20 cellular contexts compared by ENCODE assay signal in genomic region chr11:6596237-6596877, GRCh38. TPM values are rescaled to one million over a fixed set of nuclear protein-coding genes. Genes with fewer than 3 reads are reported as not detected.
DNase-seq lines count a peak whose midpoint lies in the region; ATAC-seq, FAIRE-seq and TF ChIP-seq lines count a peak whose summit lies in the region.
"Had no signal": no experiment of that assay in that cellular context is flagged by ENCODE, and none has a peak within 500 bp of the region (broad histone marks: within the 10 kb centered on the region; RNA-seq: fewer than 3 reads in every experiment).

No MANE protein-coding gene starts in this region.

- no peaks in the 10 kb centered on the region for H3K27me3 ChIP-seq in cardiac muscle cell
- no peaks in the 10 kb centered on the region for H3K27me3 ChIP-seq in neural progenitor cell

- H3K4me3 ChIP-seq in cardiac muscle cell (no peak overlapping the region), neural progenitor cell (no peak overlapping the region)

- peak overlapping the region; percentile 10 for H3K27ac Mint-ChIP-seq in activated naive CD8-positive, alpha-beta T cell treated with anti-CD3 and anti-CD28 coated beads, Interleukin-2, amount 10 ng/mL, durations not matched to agents 7 days and 5 days
- H3K27ac Mint-ChIP-seq in activated naive CD8-positive, alpha-beta T cell treated with anti-CD3 and anti-CD28 coated beads for 36 hours: no peak overlapping the region
- H3K27ac Mint-ChIP-seq in neural progenitor cell (no peak overlapping the region), type B pancreatic cell (peak overlapping the region; percentile 23)

- no peaks in the 10 kb centered on the region for H3K9me3 Mint-ChIP-seq in activated naive CD8-positive, alpha-beta T cell treated with anti-CD3 and anti-CD28 coated beads, Interleukin-2, amount 10 ng/mL, durations not matched to agents 7 days and 5 days
- no peaks in the 10 kb centered on the region for H3K9me3 Mint-ChIP-seq in activated naive CD8-positive, alpha-beta T cell treated with anti-CD3 and anti-CD28 coated beads for 36 hours
- H3K9me3 Mint-ChIP-seq in neural progenitor cell (no peaks in the 10 kb centered on the region), type B pancreatic cell (no peaks in the 10 kb centered on the region)

- FAIRE-seq in H54 (lab: Jason Lieb, UNC): no peak
- FAIRE-seq: endometrium, GM19239, islet of Langerhans had no signal

- peak overlapping the region; percentile 54 for H3K4me2 ChIP-seq in neural progenitor cell

- H3K27me3 Mint-ChIP-seq in activated naive CD8-positive, alpha-beta T cell treated with anti-CD3 and anti-CD28 coated beads, Interleukin-2, amount 10 ng/mL, durations not matched to agents 7 days and 5 days: no peaks in the 10 kb centered on the region
- no peaks in the 10 kb centered on the region for H3K27me3 Mint-ChIP-seq in activated naive CD8-positive, alpha-beta T cell treated with anti-CD3 and anti-CD28 coated beads for 36 hours
- no peaks in the 10 kb centered on the region for H3K27me3 Mint-ChIP-seq in neural progenitor cell (ENCODE audit: insufficient read depth, low read depth)
- H3K27me3 Mint-ChIP-seq in type B pancreatic cell: no peaks in the 10 kb centered on the region

- POLR2A ChIA-PET in activated naive CD8-positive, alpha-beta T cell treated with anti-CD3 and anti-CD28 coated beads, Interleukin-2, amount 10 ng/mL, durations not matched to agents 7 days and 5 days (lab: Charles Lee): no interaction called here

- peaks cover 22% of the 10 kb centered on the region for H3K4me1 Mint-ChIP-seq in activated naive CD8-positive, alpha-beta T cell treated with anti-CD3 and anti-CD28 coated beads, Interleukin-2, amount 10 ng/mL, durations not matched to agents 7 days and 5 days
- H3K4me1 Mint-ChIP-seq in activated naive CD8-positive, alpha-beta T cell treated with anti-CD3 and anti-CD28 coated beads for 36 hours: peaks cover 32% of the 10 kb centered on the region
- H3K4me1 Mint-ChIP-seq in neural progenitor cell (peaks cover 10% of the 10 kb centered on the region), type B pancreatic cell (ENCODE audit: unreplicated experiment) (peaks cover 7% of the 10 kb centered on the region)

- peaks cover 19% of the 10 kb centered on the region for H3K4me1 ChIP-seq in cardiac muscle cell (ENCODE audit: low read depth)
- H3K4me1 ChIP-seq in neural progenitor cell: peaks cover 9% of the 10 kb centered on the region

- DNase-seq in activated naive CD8-positive, alpha-beta T cell treated with anti-CD3 and anti-CD28 coated beads, Interleukin-2, amount 10 ng/mL, durations not matched to agents 7 days and 5 days: no peak
- DNase-seq in activated naive CD8-positive, alpha-beta T cell treated with anti-CD3 and anti-CD28 coated beads for 36 hours: no peak
- no peak for DNase-seq in cardiac muscle cell (ENCODE audit: low read depth in 1 of 2, low spot score in 1 of 2)
- DNase-seq in neural progenitor cell (ENCODE audit: low spot score): no peak
- DNase-seq in type B pancreatic cell (ENCODE audit: extremely low spot score, unreplicated experiment): no peak
- no peak for DNase-seq in H4 (ENCODE audit: low spot score)
- DNase-seq in H54 (ENCODE audit: insufficient read length, low spot score): no peak
- DNase-seq: ACHN; COR-L47; foreskin melanocyte; NCI-H187 treated with DMSO at 0.1 percent for 48 hours; NCI-H748 treated with DMSO at 0.1 percent for 48 hours; stimulated activated CD4-positive, alpha-beta T cell treated with anti-CD3 and anti-CD28 coated beads, Interleukin-2, amount 100 ng/mL, for 24 hours; stimulated activated CD8-positive, alpha-beta memory T cell treated with anti-CD3 and anti-CD28 coated beads, Interleukin-4, amount 100 ng/mL, for 48 hours; T-helper 2 cell had no signal

- H3K79me2 ChIP-seq in neural progenitor cell (ENCODE audit: low read depth): no peaks in the 10 kb centered on the region

- TF ChIP-seq POLR2A in H54 (IDR thresholded peaks at IDR 0.05; ENCODE audit: low read depth, low read length): no peak

- H3K36me3 Mint-ChIP-seq in activated naive CD8-positive, alpha-beta T cell treated with anti-CD3 and anti-CD28 coated beads, Interleukin-2, amount 10 ng/mL, durations not matched to agents 7 days and 5 days: peaks cover 42% of the 10 kb centered on the region
- H3K36me3 Mint-ChIP-seq in activated naive CD8-positive, alpha-beta T cell treated with anti-CD3 and anti-CD28 coated beads for 36 hours: peaks cover 50% of the 10 kb centered on the region
- H3K36me3 Mint-ChIP-seq in neural progenitor cell: peaks cover 18% of the 10 kb centered on the region
- peaks cover 33% of the 10 kb centered on the region for H3K36me3 Mint-ChIP-seq in type B pancreatic cell

- peaks cover 10% of the 10 kb centered on the region for H3F3A ChIP-seq in neural progenitor cell (ENCODE audit: low read depth)

- H3K9ac ChIP-seq in neural progenitor cell: no peak overlapping the region

- TF ChIP-seq CTCF in cardiac muscle cell (IDR thresholded peaks at IDR 0.05; ENCODE audit: low read depth, low read length) (no peak), neural progenitor cell (IDR thresholded peaks at IDR 0.05) (no peak), type B pancreatic cell (conservative IDR thresholded peaks at IDR 0.05) (no peak)

- no peak overlapping the region for H3K4me3 Mint-ChIP-seq in activated naive CD8-positive, alpha-beta T cell treated with anti-CD3 and anti-CD28 coated beads, Interleukin-2, amount 10 ng/mL, durations not matched to agents 7 days and 5 days
- H3K4me3 Mint-ChIP-seq in activated naive CD8-positive, alpha-beta T cell treated with anti-CD3 and anti-CD28 coated beads for 36 hours: no peak overlapping the region
- H3K4me3 Mint-ChIP-seq in neural progenitor cell (no peak overlapping the region), type B pancreatic cell (no peak overlapping the region)

- H3K27ac ChIP-seq in cardiac muscle cell (peak overlapping the region; percentile 56), neural progenitor cell (peak overlapping the region; percentile 46)
- H3K27ac ChIP-seq: RWPE1 had no signal

- H3K36me3 ChIP-seq in cardiac muscle cell (peaks cover 24% of the 10 kb centered on the region), neural progenitor cell (no peaks in the 10 kb centered on the region)

- no peaks in the 10 kb centered on the region for H4K20me1 ChIP-seq in neural progenitor cell (ENCODE audit: low read depth)

- ATAC-seq in activated naive CD8-positive, alpha-beta T cell treated with anti-CD3 and anti-CD28 coated beads, Interleukin-2, amount 10 ng/mL, durations not matched to agents 7 days and 5 days (ENCODE audit: low read depth): no peak
- no peak for ATAC-seq in HG02571 (IDR thresholded peaks at IDR 0.05; ENCODE audit: unreplicated experiment)

- H2AFZ ChIP-seq in neural progenitor cell (replicated peaks): no peak overlapping the region

- H3K9me3 ChIP-seq in cardiac muscle cell (ENCODE audit: low read depth) (no peaks in the 10 kb centered on the region), neural progenitor cell (ENCODE audit: low read depth) (no peaks in the 10 kb centered on the region)

RNA-seq across cellular contexts. Expression of gene RRP8, which starts 7.1 kb away (rescaled TPM):
- 10 to 100 TPM; 31.7 to 34.4 TPM for total RNA-seq in activated naive CD8-positive, alpha-beta T cell treated with anti-CD3 and anti-CD28 coated beads, Interleukin-2, amount 10 ng/mL, durations not matched to agents 7 days and 5 days
- 10 to 100 TPM; 37.8 to 45.3 TPM for total RNA-seq in activated naive CD8-positive, alpha-beta T cell treated with anti-CD3 and anti-CD28 coated beads for 36 hours
- 20.7 and 27.3 TPM in 2 replicates for total RNA-seq in cardiac muscle cell
- 32.6 and 46.0 TPM in 2 replicates for polyA plus RNA-seq in cardiac muscle cell
- 12.3 and 16.0 TPM in 2 replicates for total RNA-seq in neural progenitor cell (ENCODE audit: low replicate concordance)
- total RNA-seq in type B pancreatic cell (ENCODE audit: low replicate concordance): 19.7 and 23.5 TPM in 2 replicates
- 20.7 and 21.6 TPM in 2 replicates for total RNA-seq in H4 (2014; rRNA removed; shearing (Covaris generic))

RNA-seq across cellular contexts. Expression of gene ILK, which starts 7.2 kb away (rescaled TPM):
- 100 to 1,000 TPM; 195 to 207 TPM for total RNA-seq in activated naive CD8-positive, alpha-beta T cell treated with anti-CD3 and anti-CD28 coated beads, Interleukin-2, amount 10 ng/mL, durations not matched to agents 7 days and 5 days
- total RNA-seq in activated naive CD8-positive, alpha-beta T cell treated with anti-CD3 and anti-CD28 coated beads for 36 hours: 10 to 100 TPM; 66.1 to 68.0 TPM
- total RNA-seq in cardiac muscle cell: 221 and 259 TPM in 2 replicates
- polyA plus RNA-seq in cardiac muscle cell: 270 and 316 TPM in 2 replicates
- 85.6 and 98.7 TPM in 2 replicates for total RNA-seq in neural progenitor cell (ENCODE audit: low replicate concordance)
- total RNA-seq in type B pancreatic cell (ENCODE audit: low replicate concordance): 92.7 and 135 TPM in 2 replicates
- 139 and 144 TPM in 2 replicates for total RNA-seq in H4 (2014; rRNA removed; shearing (Covaris generic))

RNA-seq across cellular contexts. Expression of gene TAF10, which starts 15.7 kb away (rescaled TPM):
- 100 to 1,000 TPM; 154 to 156 TPM for total RNA-seq in activated naive CD8-positive, alpha-beta T cell treated with anti-CD3 and anti-CD28 coated beads, Interleukin-2, amount 10 ng/mL, durations not matched to agents 7 days and 5 days
- 100 to 1,000 TPM; 156 to 160 TPM for total RNA-seq in activated naive CD8-positive, alpha-beta T cell treated with anti-CD3 and anti-CD28 coated beads for 36 hours
- total RNA-seq in cardiac muscle cell (72.6 and 113 TPM in 2 replicates), neural progenitor cell (ENCODE audit: low replicate concordance) (34.1 and 58.0 TPM in 2 replicates), type B pancreatic cell (ENCODE audit: low replicate concordance) (121 and 130 TPM in 2 replicates)
- 277 and 316 TPM in 2 replicates for polyA plus RNA-seq in cardiac muscle cell
- 96.9 and 142 TPM in 2 replicates for total RNA-seq in H4 (2014; rRNA removed; shearing (Covaris generic))

RNA-seq across cellular contexts. Expression of gene TPP1, which starts 22.9 kb away (rescaled TPM):
- total RNA-seq in activated naive CD8-positive, alpha-beta T cell treated with anti-CD3 and anti-CD28 coated beads, Interleukin-2, amount 10 ng/mL, durations not matched to agents 7 days and 5 days: 100 to 1,000 TPM; 114 to 120 TPM
- 10 to 100 TPM; 30.7 to 33.7 TPM for total RNA-seq in activated naive CD8-positive, alpha-beta T cell treated with anti-CD3 and anti-CD28 coated beads for 36 hours
- 13.2 and 27.8 TPM in 2 replicates for total RNA-seq in cardiac muscle cell
- 28.0 and 36.8 TPM in 2 replicates for polyA plus RNA-seq in cardiac muscle cell
- 9.9 and 28.8 TPM in 2 replicates for total RNA-seq in neural progenitor cell (ENCODE audit: low replicate concordance)
- total RNA-seq in type B pancreatic cell (ENCODE audit: low replicate concordance): 72.8 and 97.8 TPM in 2 replicates
- 26.3 and 29.1 TPM in 2 replicates for total RNA-seq in H4 (2014; rRNA removed; shearing (Covaris generic))

RNA-seq across cellular contexts. Expression of gene DCHS1, which starts 59.3 kb away (rescaled TPM):
- 1 to 10 TPM; 2.1 to 2.5 TPM for total RNA-seq in activated naive CD8-positive, alpha-beta T cell treated with anti-CD3 and anti-CD28 coated beads, Interleukin-2, amount 10 ng/mL, durations not matched to agents 7 days and 5 days
- 1 to 10 TPM; 1.3 to 1.4 TPM for total RNA-seq in activated naive CD8-positive, alpha-beta T cell treated with anti-CD3 and anti-CD28 coated beads for 36 hours
- total RNA-seq in cardiac muscle cell: 45.8 and 60.2 TPM in 2 replicates
- polyA plus RNA-seq in cardiac muscle cell: 16.0 and 19.8 TPM in 2 replicates
- 4.5 and 9.0 TPM in 2 replicates for total RNA-seq in neural progenitor cell (ENCODE audit: low replicate concordance)
- total RNA-seq in type B pancreatic cell (ENCODE audit: low replicate concordance): 3.9 and 54.9 TPM in 2 replicates
- total RNA-seq in H4 (2014; rRNA removed; shearing (Covaris generic)): 0.08 and 0.19 TPM in 2 replicates

Comparison
In these comparisons a context has a peak if more than half of its experiments do, and no peak if none do; other contexts are left out.
1. H3K27ac Mint-ChIP-seq: peak in activated naive CD8-positive, alpha-beta T cell treated with anti-CD3 and anti-CD28 coated beads, Interleukin-2, amount 10 ng/mL, durations not matched to agents 7 days and 5 days (single experiment) and type B pancreatic cell (single experiment); none in activated naive CD8-positive, alpha-beta T cell treated with anti-CD3 and anti-CD28 coated beads for 36 hours (single experiment) and neural progenitor cell (single experiment).